ENCODE assay signal across 1 cellular context in genomic region chr18:75065251-75066000, GRCh38.
TF ChIP-seq lines count a peak whose summit lies in the region.

No MANE protein-coding gene starts in this region.

TF ChIP-seq in WTC11, 78 proteins besides CTCF, POLR2A, EP300 and RAD21 (continued from another document):
- TF ChIP-seq, protein P1, sequence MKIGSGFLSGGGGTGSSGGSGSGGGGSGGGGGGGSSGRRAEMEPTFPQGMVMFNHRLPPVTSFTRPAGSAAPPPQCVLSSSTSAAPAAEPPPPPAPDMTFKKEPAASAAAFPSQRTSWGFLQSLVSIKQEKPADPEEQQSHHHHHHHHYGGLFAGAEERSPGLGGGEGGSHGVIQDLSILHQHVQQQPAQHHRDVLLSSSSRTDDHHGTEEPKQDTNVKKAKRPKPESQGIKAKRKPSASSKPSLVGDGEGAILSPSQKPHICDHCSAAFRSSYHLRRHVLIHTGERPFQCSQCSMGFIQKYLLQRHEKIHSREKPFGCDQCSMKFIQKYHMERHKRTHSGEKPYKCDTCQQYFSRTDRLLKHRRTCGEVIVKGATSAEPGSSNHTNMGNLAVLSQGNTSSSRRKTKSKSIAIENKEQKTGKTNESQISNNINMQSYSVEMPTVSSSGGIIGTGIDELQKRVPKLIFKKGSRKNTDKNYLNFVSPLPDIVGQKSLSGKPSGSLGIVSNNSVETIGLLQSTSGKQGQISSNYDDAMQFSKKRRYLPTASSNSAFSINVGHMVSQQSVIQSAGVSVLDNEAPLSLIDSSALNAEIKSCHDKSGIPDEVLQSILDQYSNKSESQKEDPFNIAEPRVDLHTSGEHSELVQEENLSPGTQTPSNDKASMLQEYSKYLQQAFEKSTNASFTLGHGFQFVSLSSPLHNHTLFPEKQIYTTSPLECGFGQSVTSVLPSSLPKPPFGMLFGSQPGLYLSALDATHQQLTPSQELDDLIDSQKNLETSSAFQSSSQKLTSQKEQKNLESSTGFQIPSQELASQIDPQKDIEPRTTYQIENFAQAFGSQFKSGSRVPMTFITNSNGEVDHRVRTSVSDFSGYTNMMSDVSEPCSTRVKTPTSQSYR (CRISPR knock-in tag; IDR thresholded peaks at IDR 0.05), result no peak
- TF ChIP-seq ZNF232 (CRISPR knock-in tag; IDR thresholded peaks at IDR 0.05), result no peak
- TF ChIP-seq, protein P2, sequence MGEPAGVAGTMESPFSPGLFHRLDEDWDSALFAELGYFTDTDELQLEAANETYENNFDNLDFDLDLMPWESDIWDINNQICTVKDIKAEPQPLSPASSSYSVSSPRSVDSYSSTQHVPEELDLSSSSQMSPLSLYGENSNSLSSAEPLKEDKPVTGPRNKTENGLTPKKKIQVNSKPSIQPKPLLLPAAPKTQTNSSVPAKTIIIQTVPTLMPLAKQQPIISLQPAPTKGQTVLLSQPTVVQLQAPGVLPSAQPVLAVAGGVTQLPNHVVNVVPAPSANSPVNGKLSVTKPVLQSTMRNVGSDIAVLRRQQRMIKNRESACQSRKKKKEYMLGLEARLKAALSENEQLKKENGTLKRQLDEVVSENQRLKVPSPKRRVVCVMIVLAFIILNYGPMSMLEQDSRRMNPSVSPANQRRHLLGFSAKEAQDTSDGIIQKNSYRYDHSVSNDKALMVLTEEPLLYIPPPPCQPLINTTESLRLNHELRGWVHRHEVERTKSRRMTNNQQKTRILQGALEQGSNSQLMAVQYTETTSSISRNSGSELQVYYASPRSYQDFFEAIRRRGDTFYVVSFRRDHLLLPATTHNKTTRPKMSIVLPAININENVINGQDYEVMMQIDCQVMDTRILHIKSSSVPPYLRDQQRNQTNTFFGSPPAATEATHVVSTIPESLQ (CRISPR knock-in tag; IDR thresholded peaks at IDR 0.05), result no peak
- TF ChIP-seq USF1 (CRISPR knock-in tag; IDR thresholded peaks at IDR 0.05), result no peak
- no peak for TF ChIP-seq ESRRA (CRISPR knock-in tag; IDR thresholded peaks at IDR 0.05; ENCODE audit: borderline replicate concordance)
- no peak for TF ChIP-seq E2F5 (CRISPR knock-in tag; IDR thresholded peaks at IDR 0.05)
- TF ChIP-seq HMGA2 (CRISPR knock-in tag; IDR thresholded peaks at IDR 0.05), result no peak
- no peak for TF ChIP-seq ZNF219 (CRISPR knock-in tag; IDR thresholded peaks at IDR 0.05; ENCODE audit: borderline replicate concordance)
- TF ChIP-seq, protein P3, sequence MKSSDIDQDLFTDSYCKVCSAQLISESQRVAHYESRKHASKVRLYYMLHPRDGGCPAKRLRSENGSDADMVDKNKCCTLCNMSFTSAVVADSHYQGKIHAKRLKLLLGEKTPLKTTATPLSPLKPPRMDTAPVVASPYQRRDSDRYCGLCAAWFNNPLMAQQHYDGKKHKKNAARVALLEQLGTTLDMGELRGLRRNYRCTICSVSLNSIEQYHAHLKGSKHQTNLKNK (CRISPR knock-in tag; IDR thresholded peaks at IDR 0.05), result no peak
